Comparison of ENCODE assay signal across 18 cellular contexts in genomic region chr12:8637666-8638065, GRCh38. TPM values are rescaled to one million over a fixed set of nuclear protein-coding genes. Genes with fewer than 3 reads are reported as not detected.
DNase-seq lines count a peak whose midpoint lies in the region; ATAC-seq and TF ChIP-seq lines count a peak whose summit lies in the region.
"Had no signal": no experiment of that assay in that cellular context is flagged by ENCODE, and none has a peak within 500 bp of the region (broad histone marks: within the 10 kb centered on the region; RNA-seq: fewer than 3 reads in every experiment).

No MANE protein-coding gene starts in this region.

- H3K27ac ChIP-seq in A673 (ENCODE audit: low read depth, low read length, poor library complexity, severe bottlenecking) (no peak overlapping the region), DOHH2 (ENCODE audit: low read depth, low read length) (no peak overlapping the region)
- H3K27ac ChIP-seq: HL-60, RWPE1 had no signal

- H3K4me3 Mint-ChIP-seq in T-helper 17 cell, result no peak overlapping the region
- H3K4me3 Mint-ChIP-seq: CD8-positive, alpha-beta T cell had no signal

- BruUV-seq in A673 (replicated peaks; lab: Mats Ljungman, UMichigan), result no TSS peak

- no peaks in the 10 kb centered on the region for H3K27me3 ChIP-seq in A673 (replicated peaks; ENCODE audit: insufficient read depth, low read depth, low read length, poor library complexity)
- H3K27me3 ChIP-seq in DOHH2 (ENCODE audit: control insufficient read depth, low read length), result no peaks in the 10 kb centered on the region

- H3K79me2 ChIP-seq in DOHH2 (ENCODE audit: control insufficient read depth, low read length), result no peaks in the 10 kb centered on the region

- no peak for ATAC-seq in T-helper 17 cell
- no peak for ATAC-seq in sciatic nerve
- ATAC-seq: CD8-positive, alpha-beta T cell; PC-3 had no signal

- intact Hi-C loops in A673 (cut with micrococcal nuclease; ENCODE audit: unreplicated experiment) (no loop called here), sciatic nerve (cut with DNase I) (no loop called here)

- H3K4me2 ChIP-seq in DOHH2 (ENCODE audit: low read length), result peak overlapping the region; percentile 4; the same call in 1 of the 2 replicates

- no peak overlapping the region for H3K27ac Mint-ChIP-seq in T-helper 17 cell
- H3K27ac Mint-ChIP-seq: CD8-positive, alpha-beta T cell had no signal

- POLR2A ChIA-PET in A673 (lab: Charles Lee; ENCODE audit: low non-redundant PET), result interaction anchor here (0.6 kb wide), 1 partner anchor 980 kb away, joined by 4 read pairs; no protein-coding TSS in a partner anchor

- no peaks in the 10 kb centered on the region for H4K20me1 ChIP-seq in DOHH2 (ENCODE audit: control insufficient read depth, insufficient read depth, low read depth, low read length)

- 0 out of 2 replicates have a peak, but pooled peaks cover 7% of the 10 kb centered on the region for H3F3A ChIP-seq in DOHH2 (ENCODE audit: control insufficient read depth, insufficient read depth)

- CTCF ChIA-PET in A673 (lab: Charles Lee), result interaction anchor here (0.6 kb wide), 1 partner anchor 19 kb away, joined by 3 read pairs; no protein-coding TSS in a partner anchor

- no peaks in the 10 kb centered on the region for H3K36me3 ChIP-seq in A673 (ENCODE audit: insufficient read depth, low read length, poor library complexity, severe bottlenecking)
- no peaks in the 10 kb centered on the region for H3K36me3 ChIP-seq in DOHH2 (ENCODE audit: control insufficient read depth, low read length)

- no peaks in the 10 kb centered on the region for H3K9me2 ChIP-seq in DOHH2 (replicated peaks; ENCODE audit: control insufficient read depth, low read length)

- H3K4me3 ChIP-seq in A673 (ENCODE audit: low read depth, low read length, poor library complexity, severe bottlenecking) (no peak overlapping the region), DOHH2 (ENCODE audit: low read length) (no peak overlapping the region)

- H3K36me3 Mint-ChIP-seq in T-helper 17 cell (ENCODE audit: low read depth), result no peaks in the 10 kb centered on the region
- H3K36me3 Mint-ChIP-seq: CD8-positive, alpha-beta T cell had no signal

- no peaks in the 10 kb centered on the region for H3K4me1 Mint-ChIP-seq in T-helper 17 cell

- H3K9me3 ChIP-seq in A673 (ENCODE audit: low read depth, low read length, poor library complexity, severe bottlenecking) (no peaks in the 10 kb centered on the region), DOHH2 (ENCODE audit: control insufficient read depth, insufficient read depth, low read length) (no peaks in the 10 kb centered on the region), T-helper 17 cell (ENCODE audit: control insufficient read depth, low read length, poor library complexity, severe bottlenecking) (no peaks in the 10 kb centered on the region)

- DNase-seq in A673 (ENCODE audit: low spot score) (peak; percentile 53), NCI-H69 (lab: John Stamatoyannopoulos, UW) (peak; percentile 5), cerebellum (ENCODE audit: low spot score) (peak; percentile 9), T-helper 17 cell (no peak), sciatic nerve (ENCODE audit: low spot score) (no peak), NCI-H187 treated with DMSO at 0.1 percent for 48 hours (lab: John Stamatoyannopoulos, UW) (no peak), NCI-H187 (lab: John Stamatoyannopoulos, UW) (no peak)
- DNase-seq: CD8-positive, alpha-beta T cell; H9; NCI-H1105 treated with DMSO at 0.1 percent for 48 hours; NCI-H526; PC-3 had no signal

- TF ChIP-seq CTCF in A673 (conservative IDR thresholded peaks at IDR 0.05; ENCODE audit: low read depth, low read length) (no peak), DOHH2 (IDR thresholded peaks at IDR 0.05; ENCODE audit: low read depth, low read length, poor library complexity, severe bottlenecking) (no peak)

- no peaks in the 10 kb centered on the region for H3K27me3 Mint-ChIP-seq in T-helper 17 cell

- no peaks in the 10 kb centered on the region for H3K4me1 ChIP-seq in A673 (ENCODE audit: insufficient read depth, low read length, poor library complexity, severe bottlenecking)
- H3K4me1 ChIP-seq in DOHH2 (ENCODE audit: control insufficient read depth, low read length), result peaks cover 24% of the 10 kb centered on the region

RNA-seq across cellular contexts. Expression of gene MFAP5, which starts 25.0 kb away (rescaled TPM):
- total RNA-seq in A673 (2021), result 0.52 and 1.7 TPM in 2 replicates
- 1.4 TPM for total RNA-seq in cerebellum
- total RNA-seq in T-helper 17 cell, result not detected
- 387 TPM for total RNA-seq in sciatic nerve
- total RNA-seq: CD8-positive, alpha-beta T cell; PC-3; T-helper 2 cell treated with Interferon-gamma antibody and Interleukin-4, amounts not matched to agents 100 ng/mL and 5 ng/mL, for 36 hours had no signal

RNA-seq across cellular contexts. Expression of gene AICDA, which starts 25.0 kb away (rescaled TPM):
- total RNA-seq in A673 (2021) (not detected in 2 replicates), cerebellum (not detected), T-helper 17 cell (not detected), sciatic nerve (0.40 TPM)
- total RNA-seq: CD8-positive, alpha-beta T cell; Daoy; LHCN-M2; PC-3; T-helper 2 cell treated with Interferon-gamma antibody and Interleukin-4, amounts not matched to agents 100 ng/mL and 5 ng/mL, for 36 hours had no signal

Comparison
In these comparisons a context has a peak if more than half of its experiments do, and no peak if none do; other contexts are left out.
1. DNase-seq: peak in A673 (single experiment), NCI-H69 (single experiment) and cerebellum (single experiment); none in T-helper 17 cell (0 of 3), sciatic nerve (single experiment), NCI-H187 treated with DMSO at 0.1 percent for 48 hours (single experiment) and NCI-H187 (0 of 2).
2. RNA of gene MFAP5, which starts 25.0 kb away (total RNA-seq): 387 TPM in sciatic nerve (single experiment); 0.52 to 1.7 TPM in A673, 1.4 TPM in cerebellum (single experiment) and not detected in T-helper 17 cell; every median in the first group is over 100 times any median in the second.